In the genomic region with DNA sequence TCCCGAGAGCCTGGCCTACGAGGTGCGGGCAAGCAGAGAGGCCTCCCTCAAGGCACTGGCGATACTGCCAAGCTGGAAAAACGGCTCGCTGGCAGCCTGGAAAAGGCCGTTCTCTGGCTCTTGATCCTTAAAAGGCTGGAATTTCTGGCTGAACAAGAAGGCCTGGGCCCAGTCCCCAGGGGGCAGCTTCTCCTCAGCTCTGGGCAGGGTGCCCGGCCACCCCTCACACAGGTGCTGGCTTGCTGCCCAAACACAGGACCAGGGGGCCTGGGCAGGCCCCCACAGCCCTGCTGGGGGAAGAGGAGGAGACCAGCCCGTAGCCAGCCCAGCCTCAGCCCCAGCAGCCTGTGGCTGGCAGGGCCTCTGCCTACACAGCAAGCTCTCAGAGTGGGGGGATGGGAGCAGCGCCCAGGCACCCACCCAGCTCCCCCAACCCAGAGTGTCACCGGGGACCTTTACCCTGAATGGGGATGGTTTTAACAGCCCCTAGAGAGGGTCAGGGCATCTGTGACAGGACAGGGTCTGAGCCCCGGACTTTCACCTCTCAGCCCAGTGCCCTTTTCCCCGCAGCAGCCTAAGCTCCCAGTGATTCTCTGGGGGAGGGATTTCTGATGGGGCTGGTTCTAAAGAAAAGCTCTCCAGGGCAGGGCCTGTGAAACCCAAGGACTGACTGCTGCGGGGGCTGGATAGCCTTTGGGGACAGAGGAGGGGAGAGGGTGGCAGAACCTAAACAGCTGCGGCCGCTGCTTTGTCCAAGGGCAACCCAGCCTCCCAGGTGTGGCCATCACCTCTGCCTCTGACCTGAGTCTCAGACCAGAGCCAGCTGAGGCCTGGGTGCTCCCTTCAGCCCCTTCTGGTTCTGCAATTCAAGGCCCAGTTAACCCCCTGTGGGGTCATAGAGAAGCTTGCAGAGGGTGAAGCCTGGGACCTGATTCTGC, we compare ENCODE assay signal across 1 cellular context.
TF ChIP-seq lines count a peak whose summit lies in the region.

No MANE protein-coding gene starts in this region.

TF ChIP-seq in HepG2, 621 proteins besides CTCF, POLR2A, EP300 and RAD21 (continued from another document):
- TF ChIP-seq, protein P1, sequence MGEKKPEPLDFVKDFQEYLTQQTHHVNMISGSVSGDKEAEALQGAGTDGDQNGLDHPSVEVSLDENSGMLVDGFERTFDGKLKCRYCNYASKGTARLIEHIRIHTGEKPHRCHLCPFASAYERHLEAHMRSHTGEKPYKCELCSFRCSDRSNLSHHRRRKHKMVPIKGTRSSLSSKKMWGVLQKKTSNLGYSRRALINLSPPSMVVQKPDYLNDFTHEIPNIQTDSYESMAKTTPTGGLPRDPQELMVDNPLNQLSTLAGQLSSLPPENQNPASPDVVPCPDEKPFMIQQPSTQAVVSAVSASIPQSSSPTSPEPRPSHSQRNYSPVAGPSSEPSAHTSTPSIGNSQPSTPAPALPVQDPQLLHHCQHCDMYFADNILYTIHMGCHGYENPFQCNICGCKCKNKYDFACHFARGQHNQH (CRISPR knock-in tag; IDR thresholded peaks at IDR 0.05) = 0 out of 2 replicates have a peak, but pooled peaks have one; percentile 13
- peak; percentile 20; the same call in 1 of the 2 replicates for TF ChIP-seq SMAD1 (CRISPR knock-in tag; IDR thresholded peaks at IDR 0.05; ENCODE audit: borderline replicate concordance, low read depth)
- TF ChIP-seq FOSL1 (CRISPR knock-in tag; IDR thresholded peaks at IDR 0.05; ENCODE audit: borderline replicate concordance) = no peak
- TF ChIP-seq ZNF564 (CRISPR knock-in tag; IDR thresholded peaks at IDR 0.05) = peak; percentile 96
- TF ChIP-seq ESRRA (CRISPR knock-in tag; IDR thresholded peaks at IDR 0.05; ENCODE audit: low read depth) = peak; percentile 56
- TF ChIP-seq ZNF788 (CRISPR knock-in tag; IDR thresholded peaks at IDR 0.05; ENCODE audit: borderline replicate concordance) = 0 out of 2 replicates have a peak, but pooled peaks have one; percentile 15
- no peak for TF ChIP-seq MBNL3 (CRISPR knock-in tag; conservative IDR thresholded peaks at IDR 0.05)
- peak; percentile 67; the same call in 1 of the 2 replicates for TF ChIP-seq MYC (CRISPR knock-in tag; IDR thresholded peaks at IDR 0.05; ENCODE audit: borderline replicate concordance)
- peak; percentile 16; the same call in 1 of the 2 replicates for TF ChIP-seq ZNF629 (CRISPR knock-in tag; conservative IDR thresholded peaks at IDR 0.05)
- TF ChIP-seq ZNF510 (CRISPR knock-in tag; IDR thresholded peaks at IDR 0.05; ENCODE audit: low read depth) = no peak; the same call in 1 of the 2 replicates
- TF ChIP-seq ZNF335 (CRISPR knock-in tag; IDR thresholded peaks at IDR 0.05) = no peak
- peak; percentile 95 for TF ChIP-seq HNF4A (CRISPR knock-in tag; IDR thresholded peaks at IDR 0.05)
- 0 out of 2 replicates have a peak, but pooled peaks have one; percentile 30 for TF ChIP-seq DPF2 (CRISPR knock-in tag; IDR thresholded peaks at IDR 0.05; ENCODE audit: borderline replicate concordance, low read depth)
- TF ChIP-seq, protein P2, sequence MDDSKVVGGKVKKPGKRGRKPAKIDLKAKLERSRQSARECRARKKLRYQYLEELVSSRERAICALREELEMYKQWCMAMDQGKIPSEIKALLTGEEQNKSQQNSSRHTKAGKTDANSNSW (CRISPR knock-in tag; IDR thresholded peaks at IDR 0.05; ENCODE audit: borderline replicate concordance) = no peak
- TF ChIP-seq GATAD2A (CRISPR knock-in tag; IDR thresholded peaks at IDR 0.05) = 0 out of 2 replicates have a peak, but pooled peaks have one; percentile 35
- no peak for TF ChIP-seq SIX4 (CRISPR knock-in tag; IDR thresholded peaks at IDR 0.05)
- peak; percentile 58; the same call in 1 of the 2 replicates for TF ChIP-seq HOXA3 (CRISPR knock-in tag; IDR thresholded peaks at IDR 0.05)
- TF ChIP-seq, protein P3, sequence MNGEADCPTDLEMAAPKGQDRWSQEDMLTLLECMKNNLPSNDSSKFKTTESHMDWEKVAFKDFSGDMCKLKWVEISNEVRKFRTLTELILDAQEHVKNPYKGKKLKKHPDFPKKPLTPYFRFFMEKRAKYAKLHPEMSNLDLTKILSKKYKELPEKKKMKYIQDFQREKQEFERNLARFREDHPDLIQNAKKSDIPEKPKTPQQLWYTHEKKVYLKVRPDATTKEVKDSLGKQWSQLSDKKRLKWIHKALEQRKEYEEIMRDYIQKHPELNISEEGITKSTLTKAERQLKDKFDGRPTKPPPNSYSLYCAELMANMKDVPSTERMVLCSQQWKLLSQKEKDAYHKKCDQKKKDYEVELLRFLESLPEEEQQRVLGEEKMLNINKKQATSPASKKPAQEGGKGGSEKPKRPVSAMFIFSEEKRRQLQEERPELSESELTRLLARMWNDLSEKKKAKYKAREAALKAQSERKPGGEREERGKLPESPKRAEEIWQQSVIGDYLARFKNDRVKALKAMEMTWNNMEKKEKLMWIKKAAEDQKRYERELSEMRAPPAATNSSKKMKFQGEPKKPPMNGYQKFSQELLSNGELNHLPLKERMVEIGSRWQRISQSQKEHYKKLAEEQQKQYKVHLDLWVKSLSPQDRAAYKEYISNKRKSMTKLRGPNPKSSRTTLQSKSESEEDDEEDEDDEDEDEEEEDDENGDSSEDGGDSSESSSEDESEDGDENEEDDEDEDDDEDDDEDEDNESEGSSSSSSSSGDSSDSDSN (CRISPR knock-in tag; IDR thresholded peaks at IDR 0.05) = peak; percentile 81
- TF ChIP-seq ZNF747 (CRISPR knock-in tag; IDR thresholded peaks at IDR 0.05; ENCODE audit: borderline replicate concordance) = 0 out of 2 replicates have a peak, but pooled peaks have one; percentile 39
